16 cellular contexts compared by ENCODE assay signal in genomic region chr20:14790771-14791517, GRCh38.
DNase-seq lines count a peak whose midpoint lies in the region; FAIRE-seq and TF ChIP-seq lines count a peak whose summit lies in the region.
"Had no signal": no experiment of that assay in that cellular context is flagged by ENCODE, and none has a peak within 500 bp of the region (broad histone marks: within the 10 kb centered on the region; RNA-seq: fewer than 3 reads in every experiment).

No MANE protein-coding gene starts in this region.

- in situ Hi-C loops in astrocyte of the spinal cord (cut with HindIII; ENCODE audit: low sequenced_read_pairs) = no loop called here

- H3K4me3 ChIP-seq in astrocyte of the spinal cord (ENCODE audit: low read depth, low read length) = no peak overlapping the region
- H3K4me3 ChIP-seq: ascending aorta, gastrocnemius medialis had no signal

- no peak for FAIRE-seq in GM12892 (lab: Jason Lieb, UNC)
- FAIRE-seq: islet of Langerhans had no signal

- no peak for TF ChIP-seq CTCF in astrocyte of the spinal cord (IDR thresholded peaks at IDR 0.05; ENCODE audit: low read depth, low read length)

- TF ChIP-seq POLR2A in GM12892 (IDR thresholded peaks at IDR 0.05; ENCODE audit: low read depth, low read length) = no peak

- peak; percentile 27 for DNase-seq in DMS153 (lab: John Stamatoyannopoulos, UW)
- peak; percentile 79 to 88 for DNase-seq in NCI-H1930 (lab: John Stamatoyannopoulos, UW)
- DNase-seq in astrocyte of the spinal cord (ENCODE audit: low read depth, low spot score) = peak; percentile 16
- DNase-seq in myocyte (ENCODE audit: low read depth) = peak; percentile 40
- no peak for DNase-seq in NCI-H1105 treated with DMSO at 0.1 percent for 48 hours (lab: John Stamatoyannopoulos, UW)
- no peak for DNase-seq in GM12892 (ENCODE audit: insufficient read length)
- DNase-seq in ecto neural progenitor cell (ENCODE audit: low spot score) = no peak
- DNase-seq in NK-92 (lab: John Stamatoyannopoulos, UW; ENCODE audit: unreplicated experiment) = no peak
- DNase-seq: AML-193; DMS79 treated with DMSO at 0.1 percent for 48 hours; effector CD4-positive, alpha-beta T cell; gastrocnemius medialis; midbrain; NCI-H2029 had no signal

Comparison
In these comparisons a context has a peak if more than half of its experiments do, and no peak if none do; other contexts are left out.
1. DNase-seq: peak in DMS153 (single experiment), NCI-H1930 (2 of 2), astrocyte of the spinal cord (single experiment) and myocyte (single experiment); none in NCI-H1105 treated with DMSO at 0.1 percent for 48 hours (single experiment), GM12892 (single experiment), ecto neural progenitor cell (single experiment) and NK-92 (single experiment).